In genomic region chr6:157273756-157274088, GRCh38 we compare ENCODE assay signal across 8 cellular contexts. TPM values are rescaled to one million over a fixed set of nuclear protein-coding genes. Genes with fewer than 3 reads are reported as not detected.
DNase-seq lines count a peak whose midpoint lies in the region; ATAC-seq, FAIRE-seq and TF ChIP-seq lines count a peak whose summit lies in the region.

No MANE protein-coding gene starts in this region.

- no peak overlapping the region for H2BK20ac ChIP-seq in IMR-90 (ENCODE audit: low read depth, low read length)

- CTCF ChIA-PET in A549 (lab: Yijun Ruan, JAX): interaction anchor here (0.8 to 2.6 kb wide), 8 partner anchors 10 to 42 kb away, joined by 3 to 18 read pairs (median 6); no protein-coding TSS in a partner anchor
- CTCF ChIA-PET in IMR-90 (lab: Yijun Ruan, JAX): no interaction called here

- no peak overlapping the region for H2BK15ac ChIP-seq in IMR-90 (ENCODE audit: low read depth, low read length)

- H3K27ac ChIP-seq in A549 (peak overlapping the region; percentile 65 to 91), IMR-90 (ENCODE audit: insufficient read depth, low read length) (no peak overlapping the region), ascending aorta (peak overlapping the region; percentile 97 to 98)

- H3K4me2 ChIP-seq in A549 (peak overlapping the region; percentile 99), IMR-90 (ENCODE audit: low read depth, low read length) (peak overlapping the region; percentile 51)

- DNase-seq in A549 (ENCODE audit: low read depth in 1 of 2, low spot score in 1 of 2) (peak; percentile 34 to 70), IMR-90 (peak; percentile 9), T1000 (lab: John Stamatoyannopoulos, UW) (peak; percentile 43), ascending aorta (ENCODE audit: low spot score in 2 of 2) (peak in 1 of 2 donors; percentile 74), iPS-NIHi7 (ENCODE audit: extremely low spot score) (peak; percentile 77)
- peak; percentile 47 to 52 (median 49) for DNase-seq in stimulated activated CD4-positive, alpha-beta T cell treated with anti-CD3 and anti-CD28 coated beads, TNF-alpha, amount 100 ng/mL, for 4 hours (ENCODE audit: low read depth in 3 of 3)

- H3K4me1 ChIP-seq in A549 (no peaks in the 10 kb centered on the region), IMR-90 (ENCODE audit: control insufficient read depth, insufficient read depth, low read length) (peaks cover 8% of the 10 kb centered on the region), ascending aorta (peaks cover 9 to 32% of the 10 kb centered on the region in 2 donors)

- peak overlapping the region; percentile 57 for H3K4me3 ChIP-seq in A549
- no peak overlapping the region; the same call in 1 of the 2 replicates for H3K4me3 ChIP-seq in IMR-90 (ENCODE audit: insufficient read depth, low read depth, low read length)
- peak overlapping the region in 1 of 2 donors; percentile 86 for H3K4me3 ChIP-seq in ascending aorta

- 22% methylated on average over 9 of the region's 12 CpGs for WGBS in A549 (ENCODE audit: missing lambda C conversion rate)
- no CpG with 5 or more reads among the region's 12 CpGs for WGBS in IMR-90 (ENCODE audit: extremely low coverage in 2 of 2, insufficient read length in 1 of 2), 2 experiments

- peak overlapping the region; percentile 90 for H2AK9ac ChIP-seq in IMR-90 (replicated peaks; ENCODE audit: low read depth, low read length, poor library complexity)

- H3K27me3 ChIP-seq in IMR-90 (ENCODE audit: control insufficient read depth, insufficient read depth, low read length) (no peaks in the 10 kb centered on the region), ascending aorta (no peaks in the 10 kb centered on the region)

- TF ChIP-seq EP300 in A549 (IDR thresholded peaks at IDR 0.05): no peak

- peaks cover 0 to 4% of the 10 kb centered on the region in 2 experiments; a peak in 2 of 4 replicates for H3K79me1 ChIP-seq in IMR-90 (ENCODE audit: low read depth in 1 of 2, low read length in 2 of 2)

- H3K23ac ChIP-seq in IMR-90 (ENCODE audit: low read depth, low read length): peak overlapping the region; percentile 65; the same call in 1 of the 2 replicates

- no TSS peak for BruUV-seq in IMR-90 (replicated peaks; lab: Mats Ljungman, UMichigan)

- H3K36me3 ChIP-seq in IMR-90 (ENCODE audit: control insufficient read depth, insufficient read depth, low read length) (no peaks in the 10 kb centered on the region), ascending aorta (no peaks in the 10 kb centered on the region)

- dilution Hi-C loops in IMR-90 (cut with HindIII; ENCODE audit: low sequenced_read_pairs, unreplicated experiment): no loop called here

- H3K9me1 ChIP-seq in IMR-90 (ENCODE audit: insufficient read depth, low read length): peaks cover 3% of the 10 kb centered on the region; the same call in 1 of the 2 replicates

- TF ChIP-seq CTCF in A549 (IDR thresholded peaks at IDR 0.05) (no peak), IMR-90 (conservative IDR thresholded peaks at IDR 0.05; ENCODE audit: low read depth, low read length) (no peak), ascending aorta (IDR thresholded peaks at IDR 0.05) (no peak)

- TF ChIP-seq RAD21 in A549 (conservative IDR thresholded peaks at IDR 0.05 in 1 of 2, IDR thresholded peaks at IDR 0.05 in 1 of 2) (no peak), IMR-90 (IDR thresholded peaks at IDR 0.05; ENCODE audit: low read length) (no peak)

- no peak overlapping the region for H3K56ac ChIP-seq in IMR-90 (ENCODE audit: extremely low read depth, insufficient read depth, low read length)

- H2AFZ ChIP-seq in IMR-90 (replicated peaks; ENCODE audit: low read length, poor library complexity): peak overlapping the region; percentile 81

- no peak overlapping the region for H3K9ac ChIP-seq in IMR-90 (ENCODE audit: low read depth, low read length)

- in situ Hi-C loops in IMR-90 (cut with MboI; ENCODE audit: low sequenced_read_pairs): no loop called here

- no peak overlapping the region for H2AK5ac ChIP-seq in IMR-90 (ENCODE audit: low read depth, low read length)

- POLR2A ChIA-PET in A549 (lab: Yijun Ruan, JAX) (no interaction called here), IMR-90 (lab: Charles Lee; ENCODE audit: unreplicated experiment) (no interaction called here)

- TF ChIP-seq POLR2A in A549 (IDR thresholded peaks at IDR 0.05; ENCODE audit: low read length) (no peak), IMR-90 (IDR thresholded peaks at IDR 0.05; ENCODE audit: low read depth, low read length) (no peak)

- H3K4ac ChIP-seq in IMR-90 (ENCODE audit: low read depth, low read length): peak overlapping the region; percentile 40; the same call in 1 of the 2 replicates

- H3K18ac ChIP-seq in IMR-90 (ENCODE audit: low read depth, low read length): no peak overlapping the region

- H4K91ac ChIP-seq in IMR-90 (ENCODE audit: insufficient read depth, low read depth, low read length): no peak overlapping the region

- no peak for FAIRE-seq in A549 (lab: Jason Lieb, UNC)

- H3K9me3 ChIP-seq in A549 (no peaks in the 10 kb centered on the region), IMR-90 (ENCODE audit: control insufficient read depth, insufficient read depth, low read length) (no peaks in the 10 kb centered on the region), ascending aorta (no peaks in the 10 kb centered on the region)

- peak overlapping the region; percentile 85 to 91; a peak in 3 of 4 replicates for H4K8ac ChIP-seq in IMR-90 (ENCODE audit: low read depth in 2 of 2, low read length in 2 of 2)

- H2BK120ac ChIP-seq in IMR-90 (ENCODE audit: low read depth, low read length): no peak overlapping the region

- peak overlapping the region; percentile 41 for H2BK5ac ChIP-seq in IMR-90 (ENCODE audit: low read depth, low read length, poor library complexity, severe bottlenecking)

- intact Hi-C loops in IMR-90 (cut with micrococcal nuclease) (loop anchor here (1.0 to 10.0 kb wide), 3 partner anchors 239 to 1947 kb away; no protein-coding TSS in a partner anchor), ascending aorta (cut with DNase I) (loop anchor here (1.0 to 5.0 kb wide), 8 partner anchors 37 to 587 kb away; partner anchors contain the start of gene ARID1B)

- no peaks in the 10 kb centered on the region for H4K20me1 ChIP-seq in IMR-90 (ENCODE audit: insufficient read depth, low read length)

- ATAC-seq in A549 (peak; percentile 72 to 85), GM19324 (IDR thresholded peaks at IDR 0.05; ENCODE audit: low FRiP score, unreplicated experiment) (peak; percentile 30), IMR-90 (ENCODE audit: low read depth) (peak; percentile 8; the same call in 1 of the 2 replicates), HG03139 (IDR thresholded peaks at IDR 0.05; ENCODE audit: unreplicated experiment) (no peak)

- H4K5ac ChIP-seq in IMR-90 (ENCODE audit: low read depth, low read length): peak overlapping the region; percentile 56; the same call in 1 of the 2 replicates

- H3K14ac ChIP-seq in IMR-90 (replicated peaks; ENCODE audit: low read depth, low read length): peak overlapping the region; percentile 76

TF ChIP-seq in A549, 52 proteins besides CTCF, POLR2A, EP300 and RAD21:
- TF ChIP-seq CHD4 (IDR thresholded peaks at IDR 0.05; ENCODE audit: borderline replicate concordance) (no peak), TFCP2L1 (CRISPR knock-in tag; IDR thresholded peaks at IDR 0.05) (no peak), EHF (CRISPR knock-in tag; IDR thresholded peaks at IDR 0.05) (no peak), ZFP36 (IDR thresholded peaks at IDR 0.05; ENCODE audit: borderline replicate concordance, partially characterized antibody) (no peak)

TF ChIP-seq in IMR-90, 13 proteins besides CTCF, POLR2A, EP300 and RAD21:
- TF ChIP-seq SMC3 (IDR thresholded peaks at IDR 0.05; ENCODE audit: low read depth, low read length) (no peak), FOS (IDR thresholded peaks at IDR 0.05; ENCODE audit: low read depth, low read length) (no peak), NFE2L2 (IDR thresholded peaks at IDR 0.05; ENCODE audit: low read depth, low read length) (no peak), MXI1 (IDR thresholded peaks at IDR 0.05; ENCODE audit: borderline replicate concordance, low read depth, low read length) (no peak), CEBPB (IDR thresholded peaks at IDR 0.05; ENCODE audit: low read depth, low read length) (no peak), MAFK (IDR thresholded peaks at IDR 0.05; ENCODE audit: low read depth, low read length) (no peak), RFX5 (IDR thresholded peaks at IDR 0.05; ENCODE audit: low read depth, low read length) (no peak), USF2 (IDR thresholded peaks at IDR 0.05; ENCODE audit: low read depth, low read length) (no peak), RCOR1 (IDR thresholded peaks at IDR 0.05; ENCODE audit: insufficient replicate concordance, low read length) (no peak), CHD1 (IDR thresholded peaks at IDR 0.05; ENCODE audit: low read depth, low read length) (no peak), BHLHE40 (IDR thresholded peaks at IDR 0.05; ENCODE audit: low read depth, low read length) (no peak), MAZ (IDR thresholded peaks at IDR 0.05; ENCODE audit: borderline replicate concordance, low read depth, low read length) (no peak)
- TF ChIP-seq, protein P1, sequence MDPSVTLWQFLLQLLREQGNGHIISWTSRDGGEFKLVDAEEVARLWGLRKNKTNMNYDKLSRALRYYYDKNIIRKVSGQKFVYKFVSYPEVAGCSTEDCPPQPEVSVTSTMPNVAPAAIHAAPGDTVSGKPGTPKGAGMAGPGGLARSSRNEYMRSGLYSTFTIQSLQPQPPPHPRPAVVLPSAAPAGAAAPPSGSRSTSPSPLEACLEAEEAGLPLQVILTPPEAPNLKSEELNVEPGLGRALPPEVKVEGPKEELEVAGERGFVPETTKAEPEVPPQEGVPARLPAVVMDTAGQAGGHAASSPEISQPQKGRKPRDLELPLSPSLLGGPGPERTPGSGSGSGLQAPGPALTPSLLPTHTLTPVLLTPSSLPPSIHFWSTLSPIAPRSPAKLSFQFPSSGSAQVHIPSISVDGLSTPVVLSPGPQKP (IDR thresholded peaks at IDR 0.05; ENCODE audit: borderline replicate concordance, low read depth, low read length): no peak
TF ChIP-seq in IMR-90: peak in this region for 0.

RNA-seq across cellular contexts. Expression of gene TMEM242, which starts 49.6 kb away (rescaled TPM):
- 5.1 and 7.4 TPM in 2 replicates for polyA plus RNA-seq in A549 (2011; rRNA removed)
- polyA plus RNA-seq in A549 (2012; cell fraction: cytosol; rRNA removed): 2.7 and 3.3 TPM in 2 replicates
- 1.3 and 2.0 TPM in 2 replicates for polyA plus RNA-seq in A549 (2012; cell fraction: nucleus; rRNA removed)
- polyA plus RNA-seq in A549 (2017; fragmentation: RNase III; extraction: RNeasy Plus Mini Kit Qiagen cat#74134 plus additional on column Dnase treatment): 5.3 to 6.3 TPM (median 5.8 TPM) in 3 replicates
- polyA minus RNA-seq in A549 (2011; rRNA and poly(A)+ RNA removed): 1.1 and 2.5 TPM in 2 replicates
- total RNA-seq in IMR-90 (2012; rRNA removed): 2.3 and 4.2 TPM in 2 replicates
- 4.3 and 4.6 TPM in 2 replicates for polyA plus RNA-seq in IMR-90 (2012; rRNA removed)
- 1.9 and 2.1 TPM in 2 replicates for polyA plus RNA-seq in IMR-90 (2012; cell fraction: cytosol; rRNA removed)
- 0.70 and 2.6 TPM in 2 replicates for polyA plus RNA-seq in IMR-90 (2012; cell fraction: nucleus; rRNA removed; ENCODE audit: low replicate concordance)
- 2.3 TPM for total RNA-seq in ascending aorta
